Comparison of ENCODE assay signal across 12 cellular contexts in genomic region chr3:46280105-46280797, GRCh38. TPM values are rescaled to one million over a fixed set of nuclear protein-coding genes. Genes with fewer than 3 reads are reported as not detected.
A peak's percentile ranks its signal among the peaks of the same experiment; 100 is the strongest.
DNase-seq lines count a peak whose midpoint lies in the region; ATAC-seq and TF ChIP-seq lines count a peak whose summit lies in the region.
"Had no signal": no experiment of that assay in that cellular context is flagged by ENCODE, and none has a peak within 500 bp of the region (broad histone marks: within the 10 kb centered on the region; RNA-seq: fewer than 3 reads in every experiment).

No MANE protein-coding gene starts in this region.

- no peak overlapping the region for H3K27ac ChIP-seq in ascending aorta
- H3K27ac ChIP-seq: 22Rv1 had no signal

- intact Hi-C loops in ascending aorta (cut with DNase I): no loop called here

- no peaks in the 10 kb centered on the region for H3K9me3 ChIP-seq in ascending aorta

- DNase-seq in activated CD4-positive, CD25-positive, alpha-beta regulatory T cell treated with anti-CD3 and anti-CD28 coated beads, Interleukin-2, amount 50 U/mL, for 16 hours (ENCODE audit: low read depth, low spot score): peak; percentile 22
- DNase-seq in activated CD4-positive, CD25-positive, alpha-beta regulatory T cell (lab: John Stamatoyannopoulos, UW): no peak
- peak; percentile 38 to 68 for DNase-seq in activated CD4-positive, alpha-beta T cell treated with anti-CD3 and anti-CD28 coated beads, Interleukin-2, amount 50 U/mL, for 48 hours
- DNase-seq in stimulated activated CD4-positive, alpha-beta T cell treated with anti-CD3 and anti-CD28 coated beads, TNF-alpha, amount 100 ng/mL, for 48 hours (ENCODE audit: low read depth in 3 of 3): peak in 2 of 3 donors; percentile 38 to 44
- DNase-seq in NCI-H128 (lab: John Stamatoyannopoulos, UW; ENCODE audit: unreplicated experiment) (no peak), ascending aorta (ENCODE audit: low spot score in 2 of 2) (no peak)
- DNase-seq: activated B cell treated with CpG ODN at 0.5 μM for 24 hours; NCI-H1105 treated with DMSO at 0.1 percent for 48 hours; stimulated activated naive B cell treated with anti-CD40 and anti-IgM and Interleukin-4, amounts not matched to agents 10 μg/mL and 1 μg/mL and 100 μg/mL, for 72 hours had no signal

- no peak for TF ChIP-seq CTCF in ascending aorta (IDR thresholded peaks at IDR 0.05)

- no peaks in the 10 kb centered on the region for H3K27me3 ChIP-seq in ascending aorta

- no peaks in the 10 kb centered on the region for H3K36me3 ChIP-seq in ascending aorta

- peak; percentile 69 for ATAC-seq in esophagus mucosa
- ATAC-seq in HG03139 (IDR thresholded peaks at IDR 0.05; ENCODE audit: unreplicated experiment): no peak
- ATAC-seq: stimulated activated naive B cell treated with anti-CD40 and anti-IgM and Interleukin-4, amounts not matched to agents 10 μg/mL and 1 μg/mL and 100 μg/mL, for 72 hours had no signal

- H3K4me3 ChIP-seq in ascending aorta: no peak overlapping the region

- no peaks in the 10 kb centered on the region for H3K4me1 ChIP-seq in ascending aorta

RNA-seq across cellular contexts. Expression of gene CCR3, which starts 38.0 kb away (rescaled TPM):
- total RNA-seq in esophagus mucosa (not detected), ascending aorta (not detected)
- total RNA-seq: activated B cell treated with CpG ODN at 0.5 μM for 24 hours had no signal

Comparison
In these comparisons a context has a peak if more than half of its experiments do, and no peak if none do; other contexts are left out.
1. DNase-seq: peak in activated CD4-positive, CD25-positive, alpha-beta regulatory T cell treated with anti-CD3 and anti-CD28 coated beads, Interleukin-2, amount 50 U/mL, for 16 hours (single experiment), activated CD4-positive, alpha-beta T cell treated with anti-CD3 and anti-CD28 coated beads, Interleukin-2, amount 50 U/mL, for 48 hours (2 of 2) and stimulated activated CD4-positive, alpha-beta T cell treated with anti-CD3 and anti-CD28 coated beads, TNF-alpha, amount 100 ng/mL, for 48 hours (2 of 3); none in activated CD4-positive, CD25-positive, alpha-beta regulatory T cell (0 of 4), NCI-H128 (single experiment) and ascending aorta (0 of 2).